Comparison of ENCODE assay signal across 22 cellular contexts in the genomic region with DNA sequence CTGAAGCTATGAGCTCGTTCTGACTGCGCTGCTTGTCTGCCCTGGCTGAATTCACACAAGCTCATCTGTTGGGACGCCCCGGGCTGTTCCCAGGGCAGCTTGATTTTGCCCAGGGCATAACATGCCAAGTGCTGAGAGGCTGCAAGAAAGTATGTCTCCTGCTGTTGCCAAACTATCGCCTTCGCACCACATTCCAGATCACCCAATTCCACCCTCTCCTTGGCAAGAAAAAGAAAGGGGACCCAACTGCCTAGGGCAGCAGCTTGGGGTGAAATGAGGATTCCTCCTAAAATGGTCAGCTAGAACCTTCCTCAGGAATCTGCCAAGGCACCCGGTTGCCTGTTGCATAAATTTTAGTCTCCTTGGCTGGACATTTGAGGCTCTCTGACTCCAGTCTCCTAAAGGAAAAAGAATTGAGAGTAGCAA. TPM values are rescaled to one million over a fixed set of nuclear protein-coding genes. Genes with fewer than 3 reads are reported as not detected.
DNase-seq lines count a peak whose midpoint lies in the region; ATAC-seq and TF ChIP-seq lines count a peak whose summit lies in the region.
"Had no signal": no experiment of that assay in that cellular context is flagged by ENCODE, and none has a peak within 500 bp of the region (broad histone marks: within the 10 kb centered on the region; RNA-seq: fewer than 3 reads in every experiment).

No MANE protein-coding gene starts in this region.

- H3K27ac ChIP-seq in esophagus muscularis mucosa (replicated peaks in 1 of 4) = peak overlapping the region; percentile 84 to 89 (median 87)
- H3K27ac ChIP-seq in stomach smooth muscle (ENCODE audit: low read length) = peak overlapping the region; percentile 91
- H3K27ac ChIP-seq: PC-9, VCaP had no signal

- TF ChIP-seq CTCF in AG10803 (conservative IDR thresholded peaks at IDR 0.05; ENCODE audit: low read length) = no peak
- no peak for TF ChIP-seq CTCF in esophagus muscularis mucosa (IDR thresholded peaks at IDR 0.05)

- H3K9me3 ChIP-seq in esophagus muscularis mucosa (no peaks in the 10 kb centered on the region), stomach smooth muscle (ENCODE audit: control insufficient read depth in 2 of 2, low read length in 2 of 2) (no peaks in the 10 kb centered on the region)
- H3K9me3 ChIP-seq: uterus had no signal

- no peak for TF ChIP-seq POLR2A in esophagus muscularis mucosa (IDR thresholded peaks at IDR 0.05; ENCODE audit: low read depth)

- H3K27me3 ChIP-seq in esophagus muscularis mucosa = no peaks in the 10 kb centered on the region
- no peaks in the 10 kb centered on the region for H3K27me3 ChIP-seq in stomach smooth muscle (ENCODE audit: control insufficient read depth in 1 of 2, insufficient read depth in 2 of 2, low read length in 2 of 2)
- H3K27me3 ChIP-seq: uterus had no signal

- H3K36me3 ChIP-seq in esophagus muscularis mucosa (no peaks in the 10 kb centered on the region), stomach smooth muscle (ENCODE audit: control insufficient read depth in 2 of 2, insufficient read depth in 2 of 2, low read length in 2 of 2) (no peaks in the 10 kb centered on the region)
- H3K36me3 ChIP-seq: uterus had no signal

- 32% methylated on average over 6 of the region's 7 CpGs for WGBS in esophagus muscularis mucosa

- peaks cover 36 to 100% (median 99%) of the 10 kb centered on the region in 4 donors for H3K4me1 ChIP-seq in esophagus muscularis mucosa
- H3K4me1 ChIP-seq in stomach smooth muscle (ENCODE audit: control insufficient read depth, insufficient read depth, low read length) = peaks cover 89% of the 10 kb centered on the region

- H3K4me3 ChIP-seq in AG10803 (ENCODE audit: low read length) = no peak overlapping the region
- no peak overlapping the region for H3K4me3 ChIP-seq in esophagus muscularis mucosa
- peak overlapping the region in 1 of 2 donors; percentile 49 for H3K4me3 ChIP-seq in stomach smooth muscle (ENCODE audit: low read length in 2 of 2)
- H3K4me3 ChIP-seq: GM23338, PC-9, uterus had no signal

- no peak for TF ChIP-seq EP300 in esophagus muscularis mucosa (IDR thresholded peaks at IDR 0.05)

- ATAC-seq in GM19467 (IDR thresholded peaks at IDR 0.05; ENCODE audit: unreplicated experiment) (no peak), GM18511 (IDR thresholded peaks at IDR 0.05; ENCODE audit: unreplicated experiment) (no peak), HG02852 (IDR thresholded peaks at IDR 0.05; ENCODE audit: unreplicated experiment) (no peak)
- ATAC-seq: activated naive CD8-positive, alpha-beta T cell treated with anti-CD3 and anti-CD28 coated beads, Interleukin-2, amount 50 U/mL, for 24 hours; GM23338 had no signal

- DNase-seq in AG10803 (ENCODE audit: low read depth) (peak; percentile 75), esophagus muscularis mucosa (ENCODE audit: extremely low spot score) (no peak), mesenteric fat pad (ENCODE audit: low spot score) (peak; percentile 47), NCI-H524 treated with DMSO at 0.1 percent for 48 hours (lab: John Stamatoyannopoulos, UW) (no peak)
- DNase-seq: activated CD4-positive, alpha-beta T cell treated with anti-CD3 and anti-CD28 coated beads for 4 hours; activated naive CD8-positive, alpha-beta T cell treated with anti-CD3 and anti-CD28 coated beads, Interleukin-2, amount 50 U/mL, for 24 hours; activated T-cell treated with anti-CD3 and anti-CD28 coated beads, Interleukin-2, amount 50 U/mL, for 24 hours; AML-193; CD4-positive, alpha-beta memory T cell; cerebellar nuclear complex; NCI-H2171 treated with DMSO at 0.1 percent for 48 hours; NCI-H526 treated with DMSO at 0.1 percent for 48 hours; PC-9; SHP77; uterus had no signal

- H3K9ac ChIP-seq in stomach smooth muscle (ENCODE audit: low read length in 2 of 2) = peak overlapping the region in 1 of 2 donors; percentile 58

- intact Hi-C loops in esophagus muscularis mucosa (cut with DNase I) = no loop called here

RNA-seq across cellular contexts. Expression of gene COL15A1, which starts 21.2 kb away (rescaled TPM):
- total RNA-seq in esophagus muscularis mucosa = 100 to 1,000 TPM; 134 to 256 (median 145) TPM
- total RNA-seq in mesenteric fat pad = 73.3 TPM
- total RNA-seq: CD4-positive, alpha-beta memory T cell; lung microvascular endothelial cell; PC-9 had no signal

Comparison
In these comparisons a context has a peak if more than half of its experiments do, and no peak if none do; other contexts are left out.
1. DNase-seq: peak in AG10803 (single experiment) and mesenteric fat pad (single experiment); none in esophagus muscularis mucosa (single experiment) and NCI-H524 treated with DMSO at 0.1 percent for 48 hours (single experiment).